In genomic region chr1:224540535-224540934, GRCh38 we compare ENCODE assay signal across 20 cellular contexts.
DNase-seq lines count a peak whose midpoint lies in the region; ATAC-seq and TF ChIP-seq lines count a peak whose summit lies in the region.
"Had no signal": no experiment of that assay in that cellular context is flagged by ENCODE, and none has a peak within 500 bp of the region (broad histone marks: within the 10 kb centered on the region; RNA-seq: fewer than 3 reads in every experiment).

No MANE protein-coding gene starts in this region.

- no TSS peak for BruUV-seq in A673 (replicated peaks; lab: Mats Ljungman, UMichigan)

- ATAC-seq in GM18858 (IDR thresholded peaks at IDR 0.05; ENCODE audit: unreplicated experiment), result no peak
- ATAC-seq: naive thymus-derived CD8-positive, alpha-beta T cell; Right ventricle myocardium inferior had no signal

- H3K4me2 ChIP-seq in GM23248 (ENCODE audit: unreplicated experiment) (peak overlapping the region; percentile 69), Karpas-422 (ENCODE audit: low read depth, low read length, poor library complexity, severe bottlenecking) (no peak overlapping the region), neural progenitor cell (no peak overlapping the region)

- H4K20me1 ChIP-seq in GM23248 (ENCODE audit: insufficient read depth) (no peaks in the 10 kb centered on the region), Karpas-422 (ENCODE audit: insufficient read depth, low read depth, low read length) (no peaks in the 10 kb centered on the region), neural progenitor cell (ENCODE audit: low read depth) (no peaks in the 10 kb centered on the region)

- H3K36me3 ChIP-seq in A673 (ENCODE audit: insufficient read depth, low read length, poor library complexity, severe bottlenecking) (no peaks in the 10 kb centered on the region), GM23248 (ENCODE audit: low read depth) (no peaks in the 10 kb centered on the region), Karpas-422 (ENCODE audit: insufficient read depth, low read length) (no peaks in the 10 kb centered on the region), neural progenitor cell (no peaks in the 10 kb centered on the region)
- H3K36me3 ChIP-seq: suprapubic skin had no signal

- intact Hi-C loops in A673 (cut with micrococcal nuclease; ENCODE audit: unreplicated experiment), result no loop called here

- H3K27ac ChIP-seq in A673 (ENCODE audit: low read depth, low read length, poor library complexity, severe bottlenecking), result peak overlapping the region; percentile 34
- no peak overlapping the region for H3K27ac ChIP-seq in GM23248
- H3K27ac ChIP-seq in Karpas-422 (ENCODE audit: low read length), result no peak overlapping the region
- no peak overlapping the region for H3K27ac ChIP-seq in neural progenitor cell
- H3K27ac ChIP-seq: suprapubic skin had no signal

- H3K36me3 Mint-ChIP-seq in neural progenitor cell (no peaks in the 10 kb centered on the region), osteocyte (ENCODE audit: unreplicated experiment) (no peaks in the 10 kb centered on the region)
- H3K36me3 Mint-ChIP-seq: activated naive CD4-positive, alpha-beta T cell treated with anti-CD3 and anti-CD28 coated beads, Interleukin-2, amount 10 ng/mL, durations not matched to agents 7 days and 5 days; memory B cell had no signal

- no peak overlapping the region for H3K4me3 ChIP-seq in A673 (ENCODE audit: low read depth, low read length, poor library complexity, severe bottlenecking)
- no peak overlapping the region for H3K4me3 ChIP-seq in GM23248
- H3K4me3 ChIP-seq in astrocyte of the spinal cord (ENCODE audit: low read depth, low read length), result no peak overlapping the region
- H3K4me3 ChIP-seq in Karpas-422 (ENCODE audit: low read length), result no peak overlapping the region
- H3K4me3 ChIP-seq in neural progenitor cell, result no peak overlapping the region
- H3K4me3 ChIP-seq: suprapubic skin had no signal

- H3F3A ChIP-seq in GM23248 (ENCODE audit: insufficient read depth) (peaks cover 53% of the 10 kb centered on the region), neural progenitor cell (ENCODE audit: low read depth) (no peaks in the 10 kb centered on the region)

- DNase-seq in A673 (ENCODE audit: low spot score), result peak; percentile 92
- no peak for DNase-seq in GM23248
- peak; percentile 56 for DNase-seq in NCI-H1694 treated with DMSO at 0.1 percent for 48 hours (lab: John Stamatoyannopoulos, UW)
- DNase-seq in astrocyte of the spinal cord (ENCODE audit: low read depth, low spot score), result peak; percentile 37
- DNase-seq in Karpas-422, result no peak
- no peak for DNase-seq in neural progenitor cell (ENCODE audit: low spot score)
- no peak for DNase-seq in osteocyte (ENCODE audit: extremely low spot score, unreplicated experiment)
- DNase-seq: activated CD4-positive, alpha-beta T cell treated with anti-CD3 and anti-CD28 coated beads, Interleukin-2, amount 50 U/mL, for 48 hours; activated naive CD4-positive, alpha-beta T cell treated with anti-CD3 and anti-CD28 coated beads, Interleukin-2, amount 10 ng/mL, durations not matched to agents 7 days and 5 days; HFFc6; hypothalamus; kidney; naive thymus-derived CD8-positive, alpha-beta T cell; NCI-H2171 treated with DMSO at 0.1 percent for 48 hours; posterior cingulate gyrus; stimulated activated CD8-positive, alpha-beta memory T cell treated with anti-CD3 and anti-CD28 coated beads, Interleukin-4, amount 100 ng/mL, for 48 hours had no signal

- WGBS in GM23248 (ENCODE audit: low coverage in 1 of 2, low lambda C conversion rate in 2 of 2, missing lambda C conversion rate in 2 of 2), 2 experiments, result 94 to 98% methylated on average over 1 of the region's 1 CpG

- H3K9me3 ChIP-seq in A673 (ENCODE audit: low read depth, low read length, poor library complexity, severe bottlenecking) (no peaks in the 10 kb centered on the region), GM23248 (ENCODE audit: low read depth) (no peaks in the 10 kb centered on the region), Karpas-422 (ENCODE audit: low read length) (no peaks in the 10 kb centered on the region), neural progenitor cell (ENCODE audit: low read depth) (no peaks in the 10 kb centered on the region)
- H3K9me3 ChIP-seq: suprapubic skin had no signal

- no peak overlapping the region for H3K4me3 Mint-ChIP-seq in neural progenitor cell
- no peak overlapping the region for H3K4me3 Mint-ChIP-seq in osteocyte (ENCODE audit: unreplicated experiment)
- H3K4me3 Mint-ChIP-seq: activated naive CD4-positive, alpha-beta T cell treated with anti-CD3 and anti-CD28 coated beads, Interleukin-2, amount 10 ng/mL, durations not matched to agents 7 days and 5 days; memory B cell; naive thymus-derived CD8-positive, alpha-beta T cell had no signal

- H3K4me1 Mint-ChIP-seq in neural progenitor cell (peaks cover 8% of the 10 kb centered on the region), osteocyte (ENCODE audit: unreplicated experiment) (peaks cover 51% of the 10 kb centered on the region)
- H3K4me1 Mint-ChIP-seq: memory B cell had no signal

- POLR2A ChIA-PET in A673 (lab: Charles Lee; ENCODE audit: low non-redundant PET), result interaction anchor here (1.0 kb wide), 1 partner anchor 34 kb away, joined by 6 read pairs; no protein-coding TSS in a partner anchor

- CTCF ChIA-PET in A673 (lab: Charles Lee), result no interaction called here

- no peak overlapping the region for H3K27ac Mint-ChIP-seq in neural progenitor cell
- no peak overlapping the region for H3K27ac Mint-ChIP-seq in osteocyte (ENCODE audit: unreplicated experiment)
- H3K27ac Mint-ChIP-seq: activated naive CD4-positive, alpha-beta T cell treated with anti-CD3 and anti-CD28 coated beads, Interleukin-2, amount 10 ng/mL, durations not matched to agents 7 days and 5 days; memory B cell; naive thymus-derived CD8-positive, alpha-beta T cell had no signal

- H3K9me2 ChIP-seq in GM23248 (ENCODE audit: insufficient read depth) (no peaks in the 10 kb centered on the region), Karpas-422 (replicated peaks; ENCODE audit: insufficient read depth, low read length) (no peaks in the 10 kb centered on the region)

- no peaks in the 10 kb centered on the region for H3K79me2 ChIP-seq in GM23248 (ENCODE audit: insufficient read depth)
- no peaks in the 10 kb centered on the region for H3K79me2 ChIP-seq in Karpas-422 (ENCODE audit: low read length)
- H3K79me2 ChIP-seq in neural progenitor cell (ENCODE audit: low read depth), result no peaks in the 10 kb centered on the region

- peaks cover 3% of the 10 kb centered on the region for H3K27me3 Mint-ChIP-seq in neural progenitor cell (ENCODE audit: insufficient read depth, low read depth)
- no peaks in the 10 kb centered on the region for H3K27me3 Mint-ChIP-seq in osteocyte (ENCODE audit: unreplicated experiment)

- in situ Hi-C loops in GM23248 (cut with MboI), result no loop called here
- in situ Hi-C loops in astrocyte of the spinal cord (cut with HindIII; ENCODE audit: low sequenced_read_pairs), result no loop called here

- TF ChIP-seq CTCF in A673 (conservative IDR thresholded peaks at IDR 0.05; ENCODE audit: low read depth, low read length), result no peak
- TF ChIP-seq CTCF in astrocyte of the spinal cord (IDR thresholded peaks at IDR 0.05; ENCODE audit: low read depth, low read length), result no peak
- TF ChIP-seq CTCF in neural progenitor cell (IDR thresholded peaks at IDR 0.05), result no peak
- no peak for TF ChIP-seq CTCF in osteocyte (IDR thresholded peaks at IDR 0.05)

- H2AFZ ChIP-seq in GM23248, result no peak overlapping the region
- no peak overlapping the region for H2AFZ ChIP-seq in Karpas-422 (ENCODE audit: low read length)
- no peak overlapping the region for H2AFZ ChIP-seq in neural progenitor cell (replicated peaks)

- H3K9me3 Mint-ChIP-seq in neural progenitor cell (no peaks in the 10 kb centered on the region), osteocyte (ENCODE audit: unreplicated experiment) (no peaks in the 10 kb centered on the region)
- H3K9me3 Mint-ChIP-seq: activated naive CD4-positive, alpha-beta T cell treated with anti-CD3 and anti-CD28 coated beads, Interleukin-2, amount 10 ng/mL, durations not matched to agents 7 days and 5 days; HFFc6; memory B cell; naive thymus-derived CD8-positive, alpha-beta T cell had no signal

- peaks cover 49% of the 10 kb centered on the region for H3K4me1 ChIP-seq in A673 (ENCODE audit: insufficient read depth, low read length, poor library complexity, severe bottlenecking)
- H3K4me1 ChIP-seq in GM23248 (ENCODE audit: insufficient read depth), result peaks cover 60% of the 10 kb centered on the region
- no peaks in the 10 kb centered on the region for H3K4me1 ChIP-seq in Karpas-422 (ENCODE audit: low read length)
- no peaks in the 10 kb centered on the region for H3K4me1 ChIP-seq in neural progenitor cell

- H3K9ac ChIP-seq in GM23248 (no peak overlapping the region), Karpas-422 (ENCODE audit: low read length) (no peak overlapping the region), neural progenitor cell (no peak overlapping the region)

- no peaks in the 10 kb centered on the region for H3K27me3 ChIP-seq in A673 (replicated peaks; ENCODE audit: insufficient read depth, low read depth, low read length, poor library complexity)
- no peaks in the 10 kb centered on the region for H3K27me3 ChIP-seq in GM23248 (replicated peaks; ENCODE audit: insufficient read depth)
- no peaks in the 10 kb centered on the region for H3K27me3 ChIP-seq in Karpas-422 (ENCODE audit: low read length)
- H3K27me3 ChIP-seq in neural progenitor cell, result no peaks in the 10 kb centered on the region
- H3K27me3 ChIP-seq: suprapubic skin had no signal

Comparison
In these comparisons a context has a peak if more than half of its experiments do, and no peak if none do; other contexts are left out.
1. DNase-seq: peak in A673 (single experiment), NCI-H1694 treated with DMSO at 0.1 percent for 48 hours (single experiment) and astrocyte of the spinal cord (single experiment); none in GM23248 (single experiment), Karpas-422 (single experiment), neural progenitor cell (single experiment) and osteocyte (single experiment).